In genomic region chr12:113058553-113058952, GRCh38 we compare ENCODE assay signal across 1 cellular context.
TF ChIP-seq lines count a peak whose summit lies in the region.

No MANE protein-coding gene starts in this region.

TF ChIP-seq in HepG2, 621 proteins besides CTCF, POLR2A, EP300 and RAD21 (continued from another document):
- TF ChIP-seq, protein P1, sequence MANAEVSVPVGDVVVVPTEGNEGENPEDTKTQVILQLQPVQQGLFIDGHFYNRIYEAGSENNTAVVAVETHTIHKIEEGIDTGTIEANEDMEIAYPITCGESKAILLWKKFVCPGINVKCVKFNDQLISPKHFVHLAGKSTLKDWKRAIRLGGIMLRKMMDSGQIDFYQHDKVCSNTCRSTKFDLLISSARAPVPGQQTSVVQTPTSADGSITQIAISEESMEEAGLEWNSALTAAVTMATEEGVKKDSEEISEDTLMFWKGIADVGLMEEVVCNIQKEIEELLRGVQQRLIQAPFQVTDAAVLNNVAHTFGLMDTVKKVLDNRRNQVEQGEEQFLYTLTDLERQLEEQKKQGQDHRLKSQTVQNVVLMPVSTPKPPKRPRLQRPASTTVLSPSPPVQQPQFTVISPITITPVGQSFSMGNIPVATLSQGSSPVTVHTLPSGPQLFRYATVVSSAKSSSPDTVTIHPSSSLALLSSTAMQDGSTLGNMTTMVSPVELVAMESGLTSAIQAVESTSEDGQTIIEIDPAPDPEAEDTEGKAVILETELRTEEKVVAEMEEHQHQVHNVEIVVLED (CRISPR knock-in tag; IDR thresholded peaks at IDR 0.05; ENCODE audit: borderline replicate concordance): no peak
- TF ChIP-seq, protein P2, sequence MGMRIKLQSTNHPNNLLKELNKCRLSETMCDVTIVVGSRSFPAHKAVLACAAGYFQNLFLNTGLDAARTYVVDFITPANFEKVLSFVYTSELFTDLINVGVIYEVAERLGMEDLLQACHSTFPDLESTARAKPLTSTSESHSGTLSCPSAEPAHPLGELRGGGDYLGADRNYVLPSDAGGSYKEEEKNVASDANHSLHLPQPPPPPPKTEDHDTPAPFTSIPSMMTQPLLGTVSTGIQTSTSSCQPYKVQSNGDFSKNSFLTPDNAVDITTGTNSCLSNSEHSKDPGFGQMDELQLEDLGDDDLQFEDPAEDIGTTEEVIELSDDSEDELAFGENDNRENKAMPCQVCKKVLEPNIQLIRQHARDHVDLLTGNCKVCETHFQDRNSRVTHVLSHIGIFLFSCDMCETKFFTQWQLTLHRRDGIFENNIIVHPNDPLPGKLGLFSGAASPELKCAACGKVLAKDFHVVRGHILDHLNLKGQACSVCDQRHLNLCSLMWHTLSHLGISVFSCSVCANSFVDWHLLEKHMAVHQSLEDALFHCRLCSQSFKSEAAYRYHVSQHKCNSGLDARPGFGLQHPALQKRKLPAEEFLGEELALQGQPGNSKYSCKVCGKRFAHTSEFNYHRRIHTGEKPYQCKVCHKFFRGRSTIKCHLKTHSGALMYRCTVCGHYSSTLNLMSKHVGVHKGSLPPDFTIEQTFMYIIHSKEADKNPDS (CRISPR knock-in tag; IDR thresholded peaks at IDR 0.05): no peak
- TF ChIP-seq, protein P3, sequence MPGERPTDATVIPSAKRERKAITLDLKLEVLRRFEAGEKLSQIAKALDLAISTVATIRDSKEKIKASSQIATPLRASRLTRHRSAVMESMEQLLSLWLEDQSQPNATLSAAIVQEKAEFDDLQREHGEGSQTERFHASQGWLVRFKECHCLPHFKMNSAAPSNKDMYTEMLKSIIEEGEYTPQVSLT (CRISPR knock-in tag; IDR thresholded peaks at IDR 0.05; ENCODE audit: borderline replicate concordance, low read depth): no peak
- no peak for TF ChIP-seq MTA3 (CRISPR knock-in tag; IDR thresholded peaks at IDR 0.05)
- TF ChIP-seq ZNF816 (CRISPR knock-in tag; IDR thresholded peaks at IDR 0.05; ENCODE audit: borderline replicate concordance): no peak
- TF ChIP-seq HIVEP1 (CRISPR knock-in tag; IDR thresholded peaks at IDR 0.05): no peak
- no peak for TF ChIP-seq CHCHD3 (CRISPR knock-in tag; IDR thresholded peaks at IDR 0.05)
